ENCODE assay signal across 4 cellular contexts in genomic region chr13:40782971-40783370, GRCh38.
TF ChIP-seq lines count a peak whose summit lies in the region.

No MANE protein-coding gene starts in this region.

TF ChIP-seq in HEK293, 187 proteins besides CTCF, POLR2A, EP300 and RAD21:
- TF ChIP-seq ZNF121 (tag by site-specific recombination; IDR thresholded peaks at IDR 0.05) = peak; percentile 83

TF ChIP-seq in WTC11, 78 proteins besides CTCF, POLR2A, EP300 and RAD21:
- peak; percentile 25; the same call in 1 of the 2 replicates for TF ChIP-seq ZNF121 (CRISPR knock-in tag; IDR thresholded peaks at IDR 0.05)

TF ChIP-seq in K562, 482 proteins besides CTCF, POLR2A, EP300 and RAD21:
- TF ChIP-seq ZNF121 (CRISPR knock-in tag; conservative IDR thresholded peaks at IDR 0.05) = peak; percentile 42; the same call in 1 of the 2 replicates
TF ChIP-seq in K562: peak in this region for 1; not testable (repeated sequence) for 481.

TF ChIP-seq in HepG2, 621 proteins besides CTCF, POLR2A, EP300 and RAD21:
- peak; percentile 55 for TF ChIP-seq ZNF121 (CRISPR knock-in tag; IDR thresholded peaks at IDR 0.05)
